In the genomic region with DNA sequence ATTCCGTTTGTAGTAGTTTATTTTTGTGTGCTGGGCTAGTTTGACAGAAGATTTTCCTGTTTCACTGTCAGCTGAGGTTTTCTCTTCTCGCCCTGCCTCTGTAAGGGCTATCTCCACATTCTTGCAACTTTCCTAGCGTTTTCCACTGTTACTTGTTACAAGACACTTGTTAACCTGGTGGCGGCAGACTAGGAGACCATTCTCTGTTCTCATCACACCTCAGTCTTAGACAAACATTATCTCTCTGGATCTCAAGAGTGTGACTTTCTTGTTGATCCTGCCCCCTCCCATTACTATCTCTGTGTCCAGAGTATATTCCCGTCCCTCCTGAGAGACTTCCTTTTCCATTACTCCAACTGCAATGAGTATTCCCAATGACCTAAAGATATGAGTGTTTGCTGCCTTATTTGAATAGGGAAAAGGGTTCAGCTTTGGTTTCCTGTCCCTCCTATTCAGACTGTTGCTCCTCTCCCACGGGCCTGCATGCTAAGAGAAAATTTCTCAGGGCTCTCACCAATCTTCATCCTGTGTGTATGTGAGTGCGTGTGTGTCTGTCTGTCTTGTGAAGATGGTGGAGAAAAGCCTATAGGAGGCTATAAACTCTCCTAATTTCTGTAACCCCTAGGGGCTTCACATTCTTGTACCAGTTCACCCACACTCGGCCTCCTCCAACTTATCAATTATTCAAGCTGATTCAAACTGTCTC, we compare ENCODE assay signal across 21 cellular contexts.
DNase-seq lines count a peak whose midpoint lies in the region; ATAC-seq, FAIRE-seq and TF ChIP-seq lines count a peak whose summit lies in the region.
"Had no signal": no experiment of that assay in that cellular context is flagged by ENCODE, and none has a peak within 500 bp of the region (broad histone marks: within the 10 kb centered on the region; RNA-seq: fewer than 3 reads in every experiment).

No MANE protein-coding gene starts in this region.

- in situ Hi-C loops in GM12878 (cut with MboI), result no loop called here

- ATAC-seq in HG02798 (IDR thresholded peaks at IDR 0.05; ENCODE audit: poor library complexity, unreplicated experiment) (peak; percentile 50), GM12878 (peak; percentile 61), GM18498 (IDR thresholded peaks at IDR 0.05; ENCODE audit: unreplicated experiment) (no peak)
- ATAC-seq: Panc1 had no signal

- no peaks in the 10 kb centered on the region for H4K20me1 ChIP-seq in GM12878 (ENCODE audit: control insufficient read depth, insufficient read depth)
- H4K20me1 ChIP-seq: BLaER1 had no signal

- no peak for TF ChIP-seq RAD21 in GM12878 (IDR thresholded peaks at IDR 0.05; ENCODE audit: insufficient read depth, low read depth, low read length)

- H3K9me3 ChIP-seq in GM12878 (replicated peaks; ENCODE audit: control insufficient read depth, insufficient read depth, low read length) (no peaks in the 10 kb centered on the region; the same call in 2 of the 3 replicates), stomach (no peaks in the 10 kb centered on the region), prostate gland (no peaks in the 10 kb centered on the region)
- H3K9me3 ChIP-seq: BLaER1, MG63 had no signal

- no peak for TF ChIP-seq EP300 in GM12878 (IDR thresholded peaks at IDR 0.05; ENCODE audit: borderline replicate concordance in 1 of 2, control insufficient read depth in 1 of 2, low read depth in 2 of 2, low read length in 2 of 2)
- no peak for TF ChIP-seq EP300 in stomach (IDR thresholded peaks at IDR 0.05)

- H3K4me2 ChIP-seq in GM12878 (ENCODE audit: control insufficient read depth, insufficient read depth), result no peak overlapping the region
- H3K4me2 ChIP-seq: BLaER1 had no signal

- no peak for TF ChIP-seq POLR2A in GM12878 (IDR thresholded peaks at IDR 0.05; ENCODE audit: low read depth, low read length)
- TF ChIP-seq POLR2A in stomach (IDR thresholded peaks at IDR 0.05), result no peak
- TF ChIP-seq POLR2A in prostate gland (IDR thresholded peaks at IDR 0.05), result no peak

- H3K27ac ChIP-seq in GM12878 (ENCODE audit: control insufficient read depth, insufficient read depth) (no peak overlapping the region), stomach (no peak overlapping the region), prostate gland (no peak overlapping the region)
- H3K27ac ChIP-seq: BLaER1 had no signal

- no peaks in the 10 kb centered on the region for H3K4me1 ChIP-seq in GM12878 (ENCODE audit: control insufficient read depth, insufficient read depth, low read length)
- H3K4me1 ChIP-seq in stomach, result no peaks in the 10 kb centered on the region
- H3K4me1 ChIP-seq in prostate gland (replicated peaks), result no peaks in the 10 kb centered on the region

- H3K79me2 ChIP-seq in GM12878 (ENCODE audit: control insufficient read depth, insufficient read depth, low read length), result no peaks in the 10 kb centered on the region

- intact Hi-C loops in GM12878 (cut with micrococcal nuclease; ENCODE audit: unreplicated experiment), result no loop called here
- intact Hi-C loops in stomach (cut with DNase I; ENCODE audit: low total_unique reads), result no loop called here
- intact Hi-C loops in prostate gland (cut with DNase I), result no loop called here

- H3K27me3 ChIP-seq in GM12878 (replicated peaks in 1 of 2; ENCODE audit: control insufficient read depth in 2 of 2, insufficient read depth in 2 of 2, low read length in 1 of 2) (no peaks in the 10 kb centered on the region), stomach (no peaks in the 10 kb centered on the region), prostate gland (replicated peaks; ENCODE audit: insufficient read depth) (no peaks in the 10 kb centered on the region)
- H3K27me3 ChIP-seq: BLaER1, MG63 had no signal

- POLR2A ChIA-PET in GM12878 (lab: Charles Lee), result no interaction called here

- no peak overlapping the region for H3K9ac ChIP-seq in GM12878 (ENCODE audit: control insufficient read depth, insufficient read depth, low read length)
- H3K9ac ChIP-seq: BLaER1 had no signal

- BruUV-seq in GM12878 (replicated peaks; lab: Mats Ljungman, UMichigan), result no TSS peak

- DNase-seq in GM12865 (ENCODE audit: low read depth) (peak; percentile 51), GM12878 (ENCODE audit: low read depth, low spot score) (no peak), iPS-NIHi7 (ENCODE audit: extremely low spot score) (peak; percentile 16), stomach (no peak), prostate gland (ENCODE audit: low spot score) (no peak)
- no peak for DNase-seq in activated CD4-positive, alpha-beta T cell treated with anti-CD3 and anti-CD28 coated beads, Interleukin-2, amount 50 U/mL, for 4 hours
- DNase-seq: CD8-positive, alpha-beta memory T cell; GDM1; Karpas-422; MG63; NCI-H1105; NCI-H1694; NCI-H510A treated with DMSO at 0.1 percent for 48 hours had no signal

- H3K4me3 ChIP-seq in GM12865 (ENCODE audit: low read depth, low read length), result no peak overlapping the region
- no peak overlapping the region for H3K4me3 ChIP-seq in GM12878
- no peak overlapping the region for H3K4me3 ChIP-seq in stomach
- H3K4me3 ChIP-seq in prostate gland, result no peak overlapping the region
- H3K4me3 ChIP-seq: BLaER1, MG63 had no signal

- H3K36me3 ChIP-seq in GM12878 (ENCODE audit: control insufficient read depth in 2 of 2, insufficient read depth in 2 of 2, low read length in 1 of 2) (no peaks in the 10 kb centered on the region), stomach (no peaks in the 10 kb centered on the region), prostate gland (no peaks in the 10 kb centered on the region)
- H3K36me3 ChIP-seq: BLaER1, MG63 had no signal

- CTCF ChIA-PET in GM12878 (lab: Yijun Ruan, JAX), result interaction anchor here (1.3 kb wide), 1 partner anchor 592 kb away, joined by 3 read pairs; no protein-coding TSS in a partner anchor

- H2AFZ ChIP-seq in GM12878 (ENCODE audit: control insufficient read depth, low read depth, low read length), result peak overlapping the region; percentile 71

- WGBS in GM12878 (ENCODE audit: insufficient coverage, insufficient replicate concordance, low lambda C conversion rate, missing lambda C conversion rate), result 15% methylated on average over 8 of the region's 8 CpGs
- 54 to 67% (median 62%) methylated on average over 8 of the region's 8 CpGs for WGBS in stomach, 5 donors
- 62% methylated on average over 8 of the region's 8 CpGs for WGBS in prostate gland

- RAD21 ChIA-PET in GM12878 (lab: Charles Lee; ENCODE audit: unreplicated experiment), result interaction anchor here (1.0 to 1.3 kb wide), 2 partner anchors 13 to 26 kb away, joined by 3 read pairs; no protein-coding TSS in a partner anchor

- TF ChIP-seq CTCF in GM12865 (IDR thresholded peaks at IDR 0.05; ENCODE audit: insufficient read depth, low read depth, low read length, missing control alignments), result no peak
- TF ChIP-seq CTCF in GM12878 (IDR thresholded peaks at IDR 0.05 in 2 of 3, conservative IDR thresholded peaks at IDR 0.05 in 1 of 3; ENCODE audit: control insufficient read depth in 2 of 3, extremely low read depth in 1 of 3, insufficient read depth in 1 of 3, low read depth in 3 of 3, low read length in 3 of 3), result no peak
- TF ChIP-seq CTCF in stomach (IDR thresholded peaks at IDR 0.05), result no peak
- no peak for TF ChIP-seq CTCF in prostate gland (IDR thresholded peaks at IDR 0.05)

- FAIRE-seq in GM12878 (lab: Jason Lieb, UNC), result no peak
- FAIRE-seq: A204.1, D721Med, GM12892, GM19239 had no signal

- SMC1A ChIA-PET in GM12878 (lab: Charles Lee; ENCODE audit: uncharacterized antibody, unreplicated experiment), result interaction anchor here (1.3 to 2.2 kb wide), 4 partner anchors 9 to 219 kb away, joined by 3 to 7 read pairs (median 4); no protein-coding TSS in a partner anchor

TF ChIP-seq in GM12878, 131 proteins besides CTCF, POLR2A, EP300 and RAD21 (continues in another document):
- TF ChIP-seq NFYA (IDR thresholded peaks at IDR 0.05; ENCODE audit: borderline replicate concordance, low read depth, low read length) (no peak), CBX5 (IDR thresholded peaks at IDR 0.05; ENCODE audit: low read depth) (0 out of 2 replicates have a peak, but pooled peaks have one; percentile 30), NFIC (IDR thresholded peaks at IDR 0.05; ENCODE audit: low read depth, low read length) (peak; percentile 26; the same call in 1 of the 2 replicates), TCF12 (IDR thresholded peaks at IDR 0.05; ENCODE audit: low read depth, low read length) (0 out of 2 replicates have a peak, but pooled peaks have one; percentile 10), CREM (IDR thresholded peaks at IDR 0.05; ENCODE audit: low read depth) (0 out of 2 replicates have a peak, but pooled peaks have one; percentile 10)
- TF ChIP-seq, protein P1, sequence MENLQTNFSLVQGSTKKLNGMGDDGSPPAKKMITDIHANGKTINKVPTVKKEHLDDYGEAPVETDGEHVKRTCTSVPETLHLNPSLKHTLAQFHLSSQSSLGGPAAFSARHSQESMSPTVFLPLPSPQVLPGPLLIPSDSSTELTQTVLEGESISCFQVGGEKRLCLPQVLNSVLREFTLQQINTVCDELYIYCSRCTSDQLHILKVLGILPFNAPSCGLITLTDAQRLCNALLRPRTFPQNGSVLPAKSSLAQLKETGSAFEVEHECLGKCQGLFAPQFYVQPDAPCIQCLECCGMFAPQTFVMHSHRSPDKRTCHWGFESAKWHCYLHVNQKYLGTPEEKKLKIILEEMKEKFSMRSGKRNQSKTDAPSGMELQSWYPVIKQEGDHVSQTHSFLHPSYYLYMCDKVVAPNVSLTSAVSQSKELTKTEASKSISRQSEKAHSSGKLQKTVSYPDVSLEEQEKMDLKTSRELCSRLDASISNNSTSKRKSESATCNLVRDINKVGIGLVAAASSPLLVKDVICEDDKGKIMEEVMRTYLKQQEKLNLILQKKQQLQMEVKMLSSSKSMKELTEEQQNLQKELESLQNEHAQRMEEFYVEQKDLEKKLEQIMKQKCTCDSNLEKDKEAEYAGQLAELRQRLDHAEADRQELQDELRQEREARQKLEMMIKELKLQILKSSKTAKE (IDR thresholded peaks at IDR 0.05; ENCODE audit: low read depth, poor library complexity, severe bottlenecking), result no peak
- TF ChIP-seq, protein P2, sequence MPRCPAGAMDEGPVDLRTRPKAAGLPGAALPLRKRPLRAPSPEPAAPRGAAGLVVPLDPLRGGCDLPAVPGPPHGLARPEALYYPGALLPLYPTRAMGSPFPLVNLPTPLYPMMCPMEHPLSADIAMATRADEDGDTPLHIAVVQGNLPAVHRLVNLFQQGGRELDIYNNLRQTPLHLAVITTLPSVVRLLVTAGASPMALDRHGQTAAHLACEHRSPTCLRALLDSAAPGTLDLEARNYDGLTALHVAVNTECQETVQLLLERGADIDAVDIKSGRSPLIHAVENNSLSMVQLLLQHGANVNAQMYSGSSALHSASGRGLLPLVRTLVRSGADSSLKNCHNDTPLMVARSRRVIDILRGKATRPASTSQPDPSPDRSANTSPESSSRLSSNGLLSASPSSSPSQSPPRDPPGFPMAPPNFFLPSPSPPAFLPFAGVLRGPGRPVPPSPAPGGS (IDR thresholded peaks at IDR 0.05; ENCODE audit: borderline replicate concordance, insufficient read depth, low read depth, low read length, poor library complexity, severe bottlenecking), result peak; percentile 67

Comparison
In these comparisons a context has a peak if more than half of its experiments do, and no peak if none do; other contexts are left out.
1. DNase-seq: peak in GM12865 (single experiment) and iPS-NIHi7 (single experiment); none in GM12878 (single experiment), stomach (single experiment), prostate gland (single experiment) and activated CD4-positive, alpha-beta T cell treated with anti-CD3 and anti-CD28 coated beads, Interleukin-2, amount 50 U/mL, for 4 hours (0 of 2).